In genomic region chr17:9329251-9329921, GRCh38 we compare ENCODE assay signal across 16 cellular contexts.
DNase-seq lines count a peak whose midpoint lies in the region; ATAC-seq and TF ChIP-seq lines count a peak whose summit lies in the region.
"Had no signal": no experiment of that assay in that cellular context is flagged by ENCODE, and none has a peak within 500 bp of the region (broad histone marks: within the 10 kb centered on the region; RNA-seq: fewer than 3 reads in every experiment).

No MANE protein-coding gene starts in this region.

- no peak for ATAC-seq in GM21447 (IDR thresholded peaks at IDR 0.05; ENCODE audit: unreplicated experiment)
- ATAC-seq in mucosa of descending colon = no peak
- ATAC-seq: Panc1 had no signal

- H3K14ac ChIP-seq in neuronal stem cell (ENCODE audit: low read length) = no peak overlapping the region

- H3K9ac ChIP-seq in HUES48 (ENCODE audit: low read depth, low read length) (no peak overlapping the region), neuronal stem cell (ENCODE audit: low read depth, low read length, poor library complexity) (no peak overlapping the region)

- H2AK5ac ChIP-seq in neuronal stem cell (ENCODE audit: low read depth, low read length) = peak overlapping the region; percentile 33

- peaks cover 2% of the 10 kb centered on the region; the same call in 1 of the 2 replicates for H3K9me3 ChIP-seq in HUES48 (ENCODE audit: control insufficient read depth, insufficient read depth, low read length)
- peaks cover under 1 to 16% of the 10 kb centered on the region in 2 donors for H3K9me3 ChIP-seq in neuronal stem cell (replicated peaks in 1 of 2; ENCODE audit: control insufficient read depth in 2 of 2, insufficient read depth in 1 of 2, low read depth in 1 of 2, low read length in 2 of 2)
- peaks cover under 1% of the 10 kb centered on the region for H3K9me3 ChIP-seq in mucosa of descending colon

- intact Hi-C loops in mucosa of descending colon (cut with DNase I, micrococcal nuclease) = no loop called here

- no peak overlapping the region for H3K4me2 ChIP-seq in neuronal stem cell (ENCODE audit: insufficient read depth, low read length, poor library complexity, severe bottlenecking)

- no peak overlapping the region for H3K23ac ChIP-seq in neuronal stem cell (ENCODE audit: low read depth, low read length, poor library complexity)

- no peak for TF ChIP-seq CTCF in mucosa of descending colon (IDR thresholded peaks at IDR 0.05)

- H3K4ac ChIP-seq in neuronal stem cell (ENCODE audit: low read length) = no peak overlapping the region

- no peaks in the 10 kb centered on the region for H3K79me1 ChIP-seq in neuronal stem cell (ENCODE audit: low read depth, low read length)

- 0 out of 2 replicates have a peak overlapping the region, but pooled peaks have one; percentile 6 for H3K4me3 ChIP-seq in HUES48 (ENCODE audit: low read depth, low read length)
- H3K4me3 ChIP-seq in neuronal stem cell (ENCODE audit: low read length in 2 of 2) = no peak overlapping the region
- H3K4me3 ChIP-seq in mucosa of descending colon = no peak overlapping the region

- H3K27ac ChIP-seq in HUES48 (ENCODE audit: low read depth, low read length) = no peak overlapping the region
- H3K27ac ChIP-seq in neuronal stem cell (replicated peaks; ENCODE audit: low read length) = no peak overlapping the region

- H2BK120ac ChIP-seq in neuronal stem cell (ENCODE audit: low read depth, low read length) = no peak overlapping the region

- no peak overlapping the region for H2BK15ac ChIP-seq in neuronal stem cell (ENCODE audit: low read length)

- H2BK12ac ChIP-seq in neuronal stem cell (ENCODE audit: low read length) = no peak overlapping the region

- H4K91ac ChIP-seq in neuronal stem cell (ENCODE audit: low read depth, low read length, poor library complexity) = no peak overlapping the region

- H3K36me3 ChIP-seq in HUES48 (ENCODE audit: control insufficient read depth, insufficient read depth, low read length) (no peaks in the 10 kb centered on the region), neuronal stem cell (replicated peaks in 1 of 2; ENCODE audit: control insufficient read depth in 2 of 2, insufficient read depth in 2 of 2, low read length in 2 of 2) (no peaks in the 10 kb centered on the region), mucosa of descending colon (ENCODE audit: low read depth) (no peaks in the 10 kb centered on the region)

- H3K27me3 ChIP-seq in HUES48 (ENCODE audit: control insufficient read depth, insufficient read depth, low read length) (no peaks in the 10 kb centered on the region), neuronal stem cell (ENCODE audit: control insufficient read depth in 3 of 3, insufficient read depth in 3 of 3, low read depth in 1 of 3, low read length in 3 of 3) (no peaks in the 10 kb centered on the region)

- H2AFZ ChIP-seq in neuronal stem cell (ENCODE audit: low read length) = no peak overlapping the region

- H4K8ac ChIP-seq in neuronal stem cell (ENCODE audit: low read depth, low read length) = no peak overlapping the region

- H3K18ac ChIP-seq in neuronal stem cell (ENCODE audit: low read length) = peak overlapping the region; percentile 86

- H3K4me1 ChIP-seq in HUES48 (ENCODE audit: control insufficient read depth, insufficient read depth, low read length) (peaks cover 32% of the 10 kb centered on the region), neuronal stem cell (ENCODE audit: control insufficient read depth in 2 of 2, insufficient read depth in 1 of 2, low read depth in 1 of 2, low read length in 2 of 2) (peaks cover 22 to 24% of the 10 kb centered on the region in 2 donors), mucosa of descending colon (ENCODE audit: low read depth) (no peaks in the 10 kb centered on the region)

- DNase-seq in Ammon's horn (ENCODE audit: low spot score) = peak; percentile 13
- DNase-seq in globus pallidus (ENCODE audit: low spot score) = peak; percentile 25
- no peak for DNase-seq in neuronal stem cell (ENCODE audit: low spot score)
- DNase-seq in mucosa of descending colon = no peak
- no peak for DNase-seq in NCI-H748 treated with DMSO at 0.1 percent for 48 hours (lab: John Stamatoyannopoulos, UW)
- DNase-seq: Calu3; CD4-positive, alpha-beta T cell; MM.1S; NCI-H1105 treated with DMSO at 0.1 percent for 48 hours; NCI-H1930; NCI-H2171; NCI-H82; SIG-M5 had no signal

- H2BK5ac ChIP-seq in neuronal stem cell (ENCODE audit: low read length) = no peak overlapping the region

- WGBS in neuronal stem cell (ENCODE audit: extremely low coverage in 2 of 2, insufficient read length in 2 of 2, insufficient replicate concordance in 1 of 2), 2 donors = no CpG with 5 or more reads among the region's 9 CpGs

Comparison
In these comparisons a context has a peak if more than half of its experiments do, and no peak if none do; other contexts are left out.
1. DNase-seq: peak in Ammon's horn (single experiment) and globus pallidus (single experiment); none in neuronal stem cell (single experiment), mucosa of descending colon (0 of 3) and NCI-H748 treated with DMSO at 0.1 percent for 48 hours (single experiment).